1 cellular context compared by ENCODE assay signal in the genomic region with DNA sequence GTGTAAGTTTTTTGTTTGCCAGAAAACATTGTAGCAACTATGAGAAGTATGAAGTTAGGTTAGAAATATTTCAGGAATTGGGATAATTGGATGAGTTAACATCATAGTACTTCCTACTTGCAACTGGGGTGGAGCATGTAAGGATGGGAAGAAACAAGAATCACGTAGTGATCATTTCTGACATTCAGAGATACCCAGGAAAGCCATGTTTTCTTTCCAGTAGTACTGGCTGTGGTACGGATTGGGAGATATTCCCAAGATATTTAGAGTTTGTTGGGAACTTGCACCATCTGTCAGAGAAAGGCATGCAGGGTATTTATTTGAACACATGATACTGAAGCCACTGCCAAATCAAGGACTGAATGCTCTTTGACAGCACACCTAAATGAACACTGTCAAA.
TF ChIP-seq lines count a peak whose summit lies in the region.

No MANE protein-coding gene starts in this region.

TF ChIP-seq in IMR-90, 13 proteins besides CTCF, POLR2A, EP300 and RAD21 (continued from another document):
- TF ChIP-seq, protein P1, sequence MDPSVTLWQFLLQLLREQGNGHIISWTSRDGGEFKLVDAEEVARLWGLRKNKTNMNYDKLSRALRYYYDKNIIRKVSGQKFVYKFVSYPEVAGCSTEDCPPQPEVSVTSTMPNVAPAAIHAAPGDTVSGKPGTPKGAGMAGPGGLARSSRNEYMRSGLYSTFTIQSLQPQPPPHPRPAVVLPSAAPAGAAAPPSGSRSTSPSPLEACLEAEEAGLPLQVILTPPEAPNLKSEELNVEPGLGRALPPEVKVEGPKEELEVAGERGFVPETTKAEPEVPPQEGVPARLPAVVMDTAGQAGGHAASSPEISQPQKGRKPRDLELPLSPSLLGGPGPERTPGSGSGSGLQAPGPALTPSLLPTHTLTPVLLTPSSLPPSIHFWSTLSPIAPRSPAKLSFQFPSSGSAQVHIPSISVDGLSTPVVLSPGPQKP (IDR thresholded peaks at IDR 0.05; ENCODE audit: borderline replicate concordance, low read depth, low read length) = no peak
- TF ChIP-seq USF2 (IDR thresholded peaks at IDR 0.05; ENCODE audit: low read depth, low read length) (no peak), NFE2L2 (IDR thresholded peaks at IDR 0.05; ENCODE audit: low read depth, low read length) (no peak), FOS (IDR thresholded peaks at IDR 0.05; ENCODE audit: low read depth, low read length) (no peak)
TF ChIP-seq in IMR-90: peak in this region for 0.
